ENCODE assay signal across 10 cellular contexts in the genomic region with DNA sequence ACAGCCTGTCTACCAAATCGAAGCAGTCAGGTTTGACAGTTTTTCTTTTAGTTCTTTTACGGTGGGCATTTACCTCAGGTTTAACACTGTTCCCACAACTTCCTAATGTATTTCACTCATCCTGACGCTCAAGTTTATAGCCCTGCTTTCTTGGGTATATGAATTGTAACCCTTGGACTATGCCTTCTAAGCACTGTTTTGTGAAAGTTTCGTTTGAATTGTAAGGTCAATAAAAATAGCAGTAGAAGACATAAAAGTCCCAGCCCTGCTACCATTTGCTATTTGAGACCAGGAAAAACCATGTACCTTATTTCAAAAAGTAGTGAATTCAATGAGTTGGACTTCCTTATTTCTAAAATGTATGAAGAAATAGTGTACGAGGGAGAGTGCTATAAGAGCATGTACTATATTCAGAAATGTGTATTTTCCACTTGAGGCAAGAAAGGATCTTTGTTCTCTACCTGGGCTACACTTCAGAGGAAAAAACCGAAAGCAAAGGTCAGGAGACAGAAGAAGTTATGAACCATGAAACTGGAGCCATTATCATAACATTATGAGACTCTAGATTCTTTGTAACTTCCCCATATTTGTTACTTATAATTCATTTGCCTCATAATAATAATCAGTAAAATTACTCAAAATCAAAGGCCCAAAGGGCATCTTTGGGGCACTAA. TPM values are rescaled to one million over a fixed set of nuclear protein-coding genes. Genes with fewer than 3 reads are reported as not detected.
A peak's percentile ranks its signal among the peaks of the same experiment; 100 is the strongest.
DNase-seq lines count a peak whose midpoint lies in the region; ATAC-seq and TF ChIP-seq lines count a peak whose summit lies in the region.
"Had no signal": no experiment of that assay in that cellular context is flagged by ENCODE, and none has a peak within 500 bp of the region (broad histone marks: within the 10 kb centered on the region; RNA-seq: fewer than 3 reads in every experiment).

No MANE protein-coding gene starts in this region.

- no TSS peak for BruUV-seq in HCT116 (replicated peaks; lab: Mats Ljungman, UMichigan)

- H4K20me1 ChIP-seq in HCT116 (ENCODE audit: insufficient read depth): peaks cover 18% of the 10 kb centered on the region; the same call in 1 of the 2 replicates

- no peak overlapping the region for H3K9ac ChIP-seq in HCT116 (ENCODE audit: low read length)

- no peak for TF ChIP-seq RAD21 in HCT116 (IDR thresholded peaks at IDR 0.05; ENCODE audit: low read depth)

- H3K9me3 ChIP-seq in CD4-positive, alpha-beta memory T cell (ENCODE audit: control insufficient read depth in 1 of 2, low read length in 2 of 2): no peaks in the 10 kb centered on the region
- H3K9me3 ChIP-seq in HCT116 (ENCODE audit: control insufficient read depth in 1 of 2, insufficient read depth in 1 of 2, low read depth in 1 of 2, low read length in 2 of 2) (no peaks in the 10 kb centered on the region), mucosa of descending colon (no peaks in the 10 kb centered on the region), heart left ventricle (no peaks in the 10 kb centered on the region)

- H3K27me3 Mint-ChIP-seq in CD4-positive, alpha-beta memory T cell: no peaks in the 10 kb centered on the region
- H3K27me3 Mint-ChIP-seq in T-cell: no peaks in the 10 kb centered on the region

- TF ChIP-seq CTCF in HCT116 (IDR thresholded peaks at IDR 0.05 in 2 of 3, conservative IDR thresholded peaks at IDR 0.05 in 1 of 3; ENCODE audit: borderline replicate concordance in 1 of 3, insufficient read depth in 1 of 3, low read depth in 2 of 3, low read length in 2 of 3): no peak
- no peak for TF ChIP-seq CTCF in mucosa of descending colon (IDR thresholded peaks at IDR 0.05)
- TF ChIP-seq CTCF in heart left ventricle (IDR thresholded peaks at IDR 0.05): no peak

- CTCF ChIA-PET in CD4-positive, alpha-beta memory T cell (lab: Charles Lee; ENCODE audit: partially characterized antibody): interaction anchor here (1.9 kb wide), 1 partner anchor 18 kb away, joined by 6 read pairs; no protein-coding TSS in a partner anchor
- CTCF ChIA-PET in HCT116 (lab: Charles Lee): no interaction called here
- CTCF ChIA-PET in T-cell (lab: Charles Lee): no interaction called here

- H3K27me3 ChIP-seq in CD4-positive, alpha-beta memory T cell (ENCODE audit: insufficient read depth, low read length): no peaks in the 10 kb centered on the region
- H3K27me3 ChIP-seq in HCT116 (ENCODE audit: insufficient read depth, low read length) (no peaks in the 10 kb centered on the region), heart left ventricle (no peaks in the 10 kb centered on the region)

- intact Hi-C loops in CD4-positive, alpha-beta memory T cell (cut with micrococcal nuclease): no loop called here
- intact Hi-C loops in HCT116 (cut with micrococcal nuclease) (no loop called here), mucosa of descending colon (cut with DNase I, micrococcal nuclease) (loop anchor here in 1 of 2 donors (10.0 kb wide), 1 partner anchor 111 kb away; the partner anchor contains the start of gene ITGAV), heart left ventricle (cut with DNase I) (no loop called here)

- POLR2A ChIA-PET in CD4-positive, alpha-beta memory T cell (lab: Charles Lee; ENCODE audit: partially characterized antibody): no interaction called here
- POLR2A ChIA-PET in HCT116 (lab: Charles Lee) (no interaction called here), T-cell (lab: Charles Lee) (no interaction called here)

- H3K27ac ChIP-seq in CD4-positive, alpha-beta memory T cell (ENCODE audit: low read depth, low read length): no peak overlapping the region
- no peak overlapping the region for H3K27ac ChIP-seq in HCT116 (ENCODE audit: low read depth, low read length)
- no peak overlapping the region for H3K27ac ChIP-seq in heart left ventricle

- WGBS in heart left ventricle, 4 donors: 83 to 89% (median 87%) methylated on average over 6 of the region's 6 CpGs

- no peaks in the 10 kb centered on the region for H3K36me3 ChIP-seq in CD4-positive, alpha-beta memory T cell (ENCODE audit: insufficient read depth, low read length)
- H3K36me3 ChIP-seq in HCT116 (ENCODE audit: control insufficient read depth in 1 of 2, insufficient read depth in 2 of 2, low read length in 2 of 2) (no peaks in the 10 kb centered on the region), mucosa of descending colon (ENCODE audit: low read depth) (no peaks in the 10 kb centered on the region), heart left ventricle (no peaks in the 10 kb centered on the region)

- peak overlapping the region in 3 of 8 donors; percentile 3 to 74 (median 39) for H3K4me3 Mint-ChIP-seq in CD4-positive, alpha-beta memory T cell
- H3K4me3 Mint-ChIP-seq in T-cell: peak overlapping the region; percentile 46 to 96 (median 51)

- no peak overlapping the region for H3K4me3 ChIP-seq in CD4-positive, alpha-beta memory T cell (ENCODE audit: low read length in 2 of 2)
- H3K4me3 ChIP-seq in HCT116 (replicated peaks in 1 of 2; ENCODE audit: low read depth in 1 of 2, low read length in 2 of 2) (no peak overlapping the region), mucosa of descending colon (no peak overlapping the region), heart left ventricle (peak overlapping the region in 1 of 12 donors; percentile 97)

- H3K4me1 Mint-ChIP-seq in CD4-positive, alpha-beta memory T cell: peaks cover 26 to 44% (median 30%) of the 10 kb centered on the region in 4 donors
- H3K4me1 Mint-ChIP-seq in T-cell: peaks cover 45 to 50% (median 47%) of the 10 kb centered on the region in 3 donors

- peak overlapping the region in 4 of 7 donors; percentile 6 to 97 (median 44) for H3K27ac Mint-ChIP-seq in CD4-positive, alpha-beta memory T cell
- H3K27ac Mint-ChIP-seq in T-cell: peak overlapping the region in 1 of 2 donors; percentile 8

- peaks cover 41% of the 10 kb centered on the region for H3K79me2 ChIP-seq in HCT116 (ENCODE audit: insufficient read depth, low read length)

- TF ChIP-seq POLR2A in HCT116 (IDR thresholded peaks at IDR 0.05; ENCODE audit: borderline replicate concordance, extremely low read depth, insufficient read depth, insufficient read length): no peak
- TF ChIP-seq POLR2A in heart left ventricle (IDR thresholded peaks at IDR 0.05): no peak

- no peak overlapping the region for H2AFZ ChIP-seq in HCT116 (ENCODE audit: low read depth, low read length, poor library complexity, severe bottlenecking)

- H3K9me3 Mint-ChIP-seq in CD4-positive, alpha-beta memory T cell: peaks cover 0 to 3% (median 0%) of the 10 kb centered on the region in 8 donors
- no peaks in the 10 kb centered on the region for H3K9me3 Mint-ChIP-seq in T-cell

- no peak for DNase-seq in CD4-positive, alpha-beta memory T cell
- no peak for DNase-seq in HCT116 (ENCODE audit: low read depth, low spot score)
- no peak for DNase-seq in T-cell
- peak in 1 of 3 donors; percentile 52 for DNase-seq in mucosa of descending colon
- DNase-seq in heart left ventricle: no peak
- no peak for DNase-seq in DMS153 treated with DMSO at 0.1 percent for 48 hours (lab: John Stamatoyannopoulos, UW; ENCODE audit: unreplicated experiment)
- DNase-seq: effector CD8-positive, alpha-beta T cell; trophoblast cell had no signal

- peaks cover 4% of the 10 kb centered on the region; the same call in 1 of the 2 replicates for H3K9me2 ChIP-seq in HCT116 (ENCODE audit: insufficient read depth)

- ATAC-seq in HCT116 (no peak), T-cell (replicated peaks in 1 of 4) (no peak), mucosa of descending colon (peak; percentile 54), heart left ventricle (no peak), GM18868 (IDR thresholded peaks at IDR 0.05; ENCODE audit: unreplicated experiment) (no peak), HG02623 (IDR thresholded peaks at IDR 0.05; ENCODE audit: unreplicated experiment) (no peak)

- H3K4me1 ChIP-seq in CD4-positive, alpha-beta memory T cell (ENCODE audit: insufficient read depth, low read length): peaks cover 39% of the 10 kb centered on the region
- H3K4me1 ChIP-seq in HCT116 (ENCODE audit: control insufficient read depth in 1 of 2, insufficient read depth in 2 of 2, low read length in 2 of 2): peaks cover 4 to 14% of the 10 kb centered on the region in 2 experiments; a peak in 2 of 4 replicates
- peaks cover 22% of the 10 kb centered on the region for H3K4me1 ChIP-seq in mucosa of descending colon (ENCODE audit: low read depth)
- peaks cover 8 to 39% (median 28%) of the 10 kb centered on the region in 12 donors for H3K4me1 ChIP-seq in heart left ventricle

- RAD21 ChIA-PET in HCT116 (lab: Charles Lee; ENCODE audit: low non-redundant PET in 1 of 2, low total read pairs in 2 of 2, uncharacterized antibody in 2 of 2, unreplicated experiment in 2 of 2): no interaction called here

- H3K36me3 Mint-ChIP-seq in CD4-positive, alpha-beta memory T cell: peaks cover 0 to 25% of the 10 kb centered on the region in 2 donors
- peaks cover 15% of the 10 kb centered on the region for H3K36me3 Mint-ChIP-seq in T-cell

- H3K4me2 ChIP-seq in HCT116 (ENCODE audit: low read length): peak overlapping the region; percentile 80; the same call in 1 of the 2 replicates

TF ChIP-seq in HCT116, 20 proteins besides CTCF, POLR2A, EP300 and RAD21:
- TF ChIP-seq, protein P1, sequence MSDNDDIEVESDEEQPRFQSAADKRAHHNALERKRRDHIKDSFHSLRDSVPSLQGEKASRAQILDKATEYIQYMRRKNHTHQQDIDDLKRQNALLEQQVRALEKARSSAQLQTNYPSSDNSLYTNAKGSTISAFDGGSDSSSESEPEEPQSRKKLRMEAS (IDR thresholded peaks at IDR 0.05): no peak
- TF ChIP-seq YY1 (IDR thresholded peaks at IDR 0.05; ENCODE audit: extremely low read depth, insufficient replicate concordance, low read depth, low read length) (no peak), SP1 (IDR thresholded peaks at IDR 0.05; ENCODE audit: low read depth) (no peak), EZH2phosphoT487 (IDR thresholded peaks at IDR 0.05; ENCODE audit: borderline replicate concordance) (no peak), POLR2AphosphoS5 (IDR thresholded peaks at IDR 0.05; ENCODE audit: low read depth, low read length) (no peak)

RNA-seq across cellular contexts. Expression of gene ZC3H15, which starts 1.9 kb away (rescaled TPM):
- total RNA-seq in CD4-positive, alpha-beta memory T cell: 10 to 100 TPM; 53.5 to 60.2 TPM
- polyA plus RNA-seq in CD4-positive, alpha-beta memory T cell: 10 to 100 TPM; 71.1 to 73.4 TPM
- total RNA-seq in HCT116 (2021; ENCODE audit: unreplicated experiment): 75.2 TPM
- 35.3 and 46.9 TPM in 2 replicates for polyA plus RNA-seq in HCT116 (2012)
- 10 to 100 TPM; 44.4 to 83.6 (median 45.2) TPM for total RNA-seq in T-cell
- total RNA-seq in mucosa of descending colon: 10 to 100 TPM; 46.5 to 54.6 (median 48.2) TPM
- total RNA-seq in heart left ventricle: 10 to 100 TPM; 28.8 to 37.2 (median 30.5) TPM
- polyA plus RNA-seq in heart left ventricle: 10 to 100 TPM; 35.2 to 50.6 TPM
